Comparison of ENCODE assay signal across 8 cellular contexts in genomic region chr10:32445740-32446615, GRCh38. TPM values are rescaled to one million over a fixed set of nuclear protein-coding genes. Genes with fewer than 3 reads are reported as not detected.
DNase-seq lines count a peak whose midpoint lies in the region; ATAC-seq and TF ChIP-seq lines count a peak whose summit lies in the region.

CCDC7 (plus strand) TSS chr10:32446140; CDS start chr10:32451643, 5,503 bp downstream.

- H3K27me3 ChIP-seq in HUES64 (ENCODE audit: insufficient read depth, low read length) (no peaks in the 10 kb centered on the region), OCI-LY3 (ENCODE audit: low read depth, low read length) (no peaks in the 10 kb centered on the region)

- peak; percentile 91 for ATAC-seq in GM21447 (IDR thresholded peaks at IDR 0.05; ENCODE audit: unreplicated experiment)

- peak within 1 kb of the TSS; percentile 86 for H2AFZ ChIP-seq in OCI-LY3 (ENCODE audit: low read depth, low read length)

- H3K9ac ChIP-seq in HUES64 (ENCODE audit: low read depth, low read length) (peak within 1 kb of the TSS; percentile 78), OCI-LY3 (ENCODE audit: low read length) (peak within 1 kb of the TSS; percentile 82)

- H3K27ac ChIP-seq in HUES64 (ENCODE audit: low read depth, low read length) (peak within 1 kb of the TSS; percentile 72), OCI-LY3 (ENCODE audit: low read length) (peak within 1 kb of the TSS; percentile 30)

- H3K4me3 ChIP-seq in HUES64 (ENCODE audit: low read length) (peak within 1 kb of the TSS; percentile 78), OCI-LY3 (ENCODE audit: low read length) (peak within 1 kb of the TSS; percentile 90), epithelial cell of proximal tubule (ENCODE audit: low read depth, low read length) (peak within 1 kb of the TSS; percentile 82)

- no peaks in the 10 kb centered on the region for H3K9me3 ChIP-seq in HUES64 (ENCODE audit: insufficient read depth, low read depth, low read length)
- H3K9me3 ChIP-seq in OCI-LY3 (ENCODE audit: insufficient read depth, low read length) = no peaks in the 10 kb centered on the region

- no peaks in the 10 kb centered on the region for H4K20me1 ChIP-seq in OCI-LY3 (ENCODE audit: insufficient read depth, low read length)

- H3K79me2 ChIP-seq in OCI-LY3 (ENCODE audit: low read length) = no peaks in the 10 kb centered on the region

- peak within 1 kb of the TSS; percentile 90 for H3K4me2 ChIP-seq in OCI-LY3 (ENCODE audit: low read length)

- DNase-seq in DMS 273 (lab: John Stamatoyannopoulos, UW; ENCODE audit: unreplicated experiment) (peak; percentile 90), activated T-cell treated with anti-CD3 and anti-CD28 coated beads for 24 hours (ENCODE audit: low read depth) (peak; percentile 82), epithelial cell of proximal tubule (ENCODE audit: low read depth) (peak; percentile 30), mucosa of gallbladder (ENCODE audit: low spot score) (peak; percentile 86)
- peak; percentile 41 to 62 for DNase-seq in stimulated activated CD8-positive, alpha-beta memory T cell treated with anti-CD3 and anti-CD28 coated beads, Interleukin-4, amount 100 ng/mL, for 4 hours (ENCODE audit: low read depth in 2 of 2, low spot score in 1 of 2)

- peak; percentile 35 for TF ChIP-seq CTCF in OCI-LY3 (IDR thresholded peaks at IDR 0.05; ENCODE audit: low read depth, low read length)
- peak; percentile 48 for TF ChIP-seq CTCF in epithelial cell of proximal tubule (conservative IDR thresholded peaks at IDR 0.05; ENCODE audit: low read depth, low read length)

- H3K36me3 ChIP-seq in HUES64 (ENCODE audit: insufficient read depth, low read length) (no peaks in the 10 kb centered on the region), OCI-LY3 (replicated peaks; ENCODE audit: low read depth, low read length) (no peaks in the 10 kb centered on the region)

- 2% methylated on average over 54 of the region's 56 CpGs for WGBS in HUES64

- H3K4me1 ChIP-seq in HUES64 (ENCODE audit: insufficient read depth, low read length) (0 out of 2 replicates have a peak, but pooled peaks cover 6% of the 10 kb centered on the region), OCI-LY3 (ENCODE audit: low read length) (peaks cover 6% of the 10 kb centered on the region; the same call in 1 of the 2 replicates)

RNA-seq across cellular contexts. Expression of gene CCDC7, which starts in this region (rescaled TPM):
- polyA plus RNA-seq in HUES64 (2013, experiment 1 of 2) = 0.35 TPM
- 0.19 TPM for polyA plus RNA-seq in HUES64 (2013, experiment 2 of 2)
- total RNA-seq in epithelial cell of proximal tubule = 1.3 and 4.1 TPM in 2 replicates
- total RNA-seq in mucosa of gallbladder = 20.5 TPM

Comparison
In these comparisons a context has a peak if more than half of its experiments do, and no peak if none do; other contexts are left out.
1. Peak in every context shown above with its lines: DNase-seq, ATAC-seq, H3K4me3 ChIP-seq and H3K27ac ChIP-seq.
2. DNase-seq: peak in every context shown above with its lines; median percentile 90 in DMS 273; 86 in mucosa of gallbladder; 82 in activated T-cell treated with anti-CD3 and anti-CD28 coated beads for 24 hours; 52 in stimulated activated CD8-positive, alpha-beta memory T cell treated with anti-CD3 and anti-CD28 coated beads, Interleukin-4, amount 100 ng/mL, for 4 hours; 30 in epithelial cell of proximal tubule.